Comparison of ENCODE assay signal across 8 cellular contexts in genomic region chr4:87848622-87849351, GRCh38. TPM values are rescaled to one million over a fixed set of nuclear protein-coding genes. Genes with fewer than 3 reads are reported as not detected.
DNase-seq lines count a peak whose midpoint lies in the region; ATAC-seq, FAIRE-seq and TF ChIP-seq lines count a peak whose summit lies in the region.

No MANE protein-coding gene starts in this region.

- no peaks in the 10 kb centered on the region; the same call in 1 of the 2 replicates for H3K27me3 Mint-ChIP-seq in WTC11 (ENCODE audit: low read depth)

- no peaks in the 10 kb centered on the region for H4K20me1 ChIP-seq in endothelial cell of umbilical vein (replicated peaks; ENCODE audit: control insufficient read depth, extremely low read depth, insufficient read depth, low read length)

- H3K79me2 ChIP-seq in endothelial cell of umbilical vein (ENCODE audit: control insufficient read depth, insufficient read depth, low read length), result no peaks in the 10 kb centered on the region

- H3K27me3 ChIP-seq in endothelial cell of umbilical vein (ENCODE audit: control insufficient read depth in 2 of 2, insufficient read depth in 2 of 2, low read length in 2 of 2), result no peaks in the 10 kb centered on the region

- peak; percentile 60 for FAIRE-seq in GM12891 (lab: Jason Lieb, UNC)
- FAIRE-seq in endothelial cell of umbilical vein (lab: Jason Lieb, UNC), result peak; percentile 88

- in situ Hi-C loops in ACHN (cut with HindIII; ENCODE audit: low pct_ligation_motif_present, low pct_unique_long_range_greater_than_20kb, low sequenced_read_pairs), result loop anchor here (25.0 kb wide), 1 partner anchor 311 kb away; the partner anchor contains the start of gene SPARCL1

- peak overlapping the region; percentile 19 for H3K4me2 ChIP-seq in endothelial cell of umbilical vein (ENCODE audit: insufficient read depth, low read length)

- ATAC-seq in HG02840 (IDR thresholded peaks at IDR 0.05; ENCODE audit: low FRiP score, unreplicated experiment) (peak; percentile 87), WTC11 (peak; percentile 89)

- peak overlapping the region; percentile 68 for H2AFZ ChIP-seq in endothelial cell of umbilical vein (ENCODE audit: low read depth, low read length)

- H3K4me3 Mint-ChIP-seq in WTC11, result peak overlapping the region; percentile 59

- H3K4me1 Mint-ChIP-seq in WTC11, result peaks cover 31% of the 10 kb centered on the region

- TF ChIP-seq CTCF in WTC11 (IDR thresholded peaks at IDR 0.05) (peak; percentile 56), endothelial cell of umbilical vein (IDR thresholded peaks at IDR 0.05; ENCODE audit: extremely low read depth in 1 of 2, insufficient read depth in 1 of 2, low read depth in 1 of 2, low read length in 2 of 2) (peak; percentile 49 to 66)

- POLR2A ChIA-PET in WTC11 (lab: Charles Lee), result no interaction called here
- POLR2A ChIA-PET in endothelial cell of umbilical vein (lab: Charles Lee), result interaction anchor here (0.7 kb wide), 1 partner anchor 169 kb away, joined by 3 read pairs; no protein-coding TSS in a partner anchor

- H3K9me1 ChIP-seq in endothelial cell of umbilical vein (replicated peaks; ENCODE audit: control insufficient read depth, extremely low read depth, insufficient read depth, low read length), result no peaks in the 10 kb centered on the region

- no peak for TF ChIP-seq POLR2A in GM12891 (IDR thresholded peaks at IDR 0.05; ENCODE audit: low read depth, low read length)
- no peak for TF ChIP-seq POLR2A in endothelial cell of umbilical vein (IDR thresholded peaks at IDR 0.05; ENCODE audit: low read depth, low read length)

- H3K4me1 ChIP-seq in endothelial cell of umbilical vein (ENCODE audit: control insufficient read depth, extremely low read depth, insufficient read depth, low read length), result peaks cover 6% of the 10 kb centered on the region

- no peak overlapping the region for H3K4me3 ChIP-seq in endothelial cell of umbilical vein (replicated peaks in 1 of 3; ENCODE audit: insufficient read depth in 1 of 3, low read depth in 1 of 3, low read length in 3 of 3)

- no TSS peak for BruUV-seq in endothelial cell of umbilical vein (replicated peaks; lab: Mats Ljungman, UMichigan)

- H3K27ac ChIP-seq in endothelial cell of umbilical vein (ENCODE audit: insufficient read depth, low read depth, low read length) (no peak overlapping the region), temporal lobe (ENCODE audit: low read depth, low read length) (peak overlapping the region; percentile 79)

- H3K36me3 Mint-ChIP-seq in WTC11, result no peaks in the 10 kb centered on the region

- peak; percentile 59 for DNase-seq in ACHN
- DNase-seq in GM12891 (ENCODE audit: insufficient read length, low spot score), result peak; percentile 16
- DNase-seq in NCI-H2029 (lab: John Stamatoyannopoulos, UW), result peak; percentile 39
- peak; percentile 42 for DNase-seq in WTC11 (ENCODE audit: low spot score)
- DNase-seq in endothelial cell of umbilical vein (ENCODE audit: low read depth, low spot score), result peak; percentile 55
- DNase-seq in midbrain (lab: John Stamatoyannopoulos, UW), result peak; percentile 75

- H3K27ac Mint-ChIP-seq in WTC11, result no peak overlapping the region

- no peaks in the 10 kb centered on the region for H3K36me3 ChIP-seq in endothelial cell of umbilical vein (ENCODE audit: control insufficient read depth in 2 of 2, extremely low read depth in 1 of 2, insufficient read depth in 2 of 2, low read length in 2 of 2)

- H3K9me3 ChIP-seq in endothelial cell of umbilical vein (replicated peaks; ENCODE audit: control insufficient read depth, insufficient read depth, low read length), result no peaks in the 10 kb centered on the region

- intact Hi-C loops in endothelial cell of umbilical vein (cut with micrococcal nuclease), result loop anchor here (1.0 to 5.0 kb wide), 3 partner anchors 169 to 491 kb away; no protein-coding TSS in a partner anchor

- dilution Hi-C loops in endothelial cell of umbilical vein (cut with MboI; ENCODE audit: extremely low pct_ligation_motif_present, low sequenced_read_pairs), result no loop called here

- CTCF ChIA-PET in WTC11 (lab: Charles Lee) (interaction anchor here (0.6 to 2.4 kb wide), 46 partner anchors 8 to 698 kb away, joined by 3 to 39 read pairs (median 4); partner anchors contain the start of genes HSD17B11 and SPP1), endothelial cell of umbilical vein (lab: Charles Lee) (interaction anchor here (0.6 to 12.0 kb wide), 30 partner anchors 10 to 699 kb away, joined by 3 to 412 read pairs (median 4); partner anchors contain the start of genes HSD17B11 and SPP1)

- H3K9ac ChIP-seq in endothelial cell of umbilical vein (replicated peaks; ENCODE audit: extremely low read depth, insufficient read depth, low read length), result no peak overlapping the region

- no peaks in the 10 kb centered on the region for H3K9me3 Mint-ChIP-seq in WTC11

TF ChIP-seq in GM12891, 5 proteins besides CTCF, POLR2A, EP300 and RAD21:
- TF ChIP-seq TAF1 (IDR thresholded peaks at IDR 0.05; ENCODE audit: low read depth, low read length), result no peak
- no peak for TF ChIP-seq PAX5 (IDR thresholded peaks at IDR 0.05; ENCODE audit: insufficient read depth, low read length, severe bottlenecking)
- TF ChIP-seq POLR2AphosphoS5 (IDR thresholded peaks at IDR 0.05; ENCODE audit: low read depth, low read length), result no peak
- no peak for TF ChIP-seq POU2F2 (IDR thresholded peaks at IDR 0.05; ENCODE audit: low read depth, low read length)
- no peak for TF ChIP-seq SPI1 (IDR thresholded peaks at IDR 0.05; ENCODE audit: low read depth, low read length)

TF ChIP-seq in WTC11, 78 proteins besides CTCF, POLR2A, EP300 and RAD21 (continues in another document):
- TF ChIP-seq KAT7 (CRISPR knock-in tag; IDR thresholded peaks at IDR 0.05; ENCODE audit: borderline replicate concordance), result no peak

TF ChIP-seq in endothelial cell of umbilical vein, 7 proteins besides CTCF, POLR2A, EP300 and RAD21:
- TF ChIP-seq, protein P1, sequence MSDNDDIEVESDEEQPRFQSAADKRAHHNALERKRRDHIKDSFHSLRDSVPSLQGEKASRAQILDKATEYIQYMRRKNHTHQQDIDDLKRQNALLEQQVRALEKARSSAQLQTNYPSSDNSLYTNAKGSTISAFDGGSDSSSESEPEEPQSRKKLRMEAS (IDR thresholded peaks at IDR 0.05; ENCODE audit: insufficient read depth, insufficient read length), result no peak
- no peak for TF ChIP-seq POLR2AphosphoS5 (IDR thresholded peaks at IDR 0.05; ENCODE audit: insufficient read depth, low read depth, low read length)
- TF ChIP-seq JUN (IDR thresholded peaks at IDR 0.05; ENCODE audit: borderline replicate concordance, insufficient read depth, insufficient read length, low read depth), result no peak
- TF ChIP-seq GATA2 (IDR thresholded peaks at IDR 0.05; ENCODE audit: insufficient read depth, insufficient read length, low read depth, low read length), result no peak
- no peak for TF ChIP-seq EZH2 (IDR thresholded peaks at IDR 0.05; ENCODE audit: borderline replicate concordance, low read depth, low read length, severe bottlenecking)
- no peak for TF ChIP-seq FOS (IDR thresholded peaks at IDR 0.05; ENCODE audit: borderline replicate concordance, insufficient read depth, low read length)

RNA-seq across cellular contexts. Expression of gene MEPE, which starts 16.0 kb away (rescaled TPM):
- polyA plus RNA-seq in GM12891 (2012; ENCODE audit: low read depth, missing spikeins), result not detected
- total RNA-seq in WTC11 (2021) (not detected in 3 replicates), endothelial cell of umbilical vein (not detected in 2 replicates), temporal lobe (0.49 TPM)
- not detected in 2 replicates for polyA plus RNA-seq in endothelial cell of umbilical vein
- polyA plus RNA-seq in endothelial cell of umbilical vein (2011; cell fraction: cytosol; rRNA removed), result not detected in 2 replicates
- not detected in 2 replicates for polyA plus RNA-seq in endothelial cell of umbilical vein (2011; cell fraction: nucleus; rRNA removed)
- polyA plus RNA-seq in endothelial cell of umbilical vein (2012), result not detected in 2 replicates
- polyA minus RNA-seq in endothelial cell of umbilical vein, result not detected in 2 replicates
- polyA minus RNA-seq in endothelial cell of umbilical vein (2011; cell fraction: cytosol; rRNA and poly(A)+ RNA removed), result not detected
- polyA minus RNA-seq in endothelial cell of umbilical vein (2011; cell fraction: nucleus; rRNA and poly(A)+ RNA removed), result not detected in 2 replicates

RNA-seq across cellular contexts. Expression of gene IBSP, which starts 49.4 kb away (rescaled TPM):
- 0.08 TPM for polyA plus RNA-seq in GM12891 (2012; ENCODE audit: low read depth, missing spikeins)
- not detected in 3 replicates for total RNA-seq in WTC11 (2021)
- total RNA-seq in endothelial cell of umbilical vein, result not detected in 2 replicates
- polyA plus RNA-seq in endothelial cell of umbilical vein, result not detected in 2 replicates
- not detected in 2 replicates for polyA plus RNA-seq in endothelial cell of umbilical vein (2011; cell fraction: cytosol; rRNA removed)
- not detected in 2 replicates for polyA plus RNA-seq in endothelial cell of umbilical vein (2011; cell fraction: nucleus; rRNA removed)
- polyA plus RNA-seq in endothelial cell of umbilical vein (2012), result not detected in 2 replicates
- not detected in 2 replicates for polyA minus RNA-seq in endothelial cell of umbilical vein
- not detected for polyA minus RNA-seq in endothelial cell of umbilical vein (2011; cell fraction: cytosol; rRNA and poly(A)+ RNA removed)
- polyA minus RNA-seq in endothelial cell of umbilical vein (2011; cell fraction: nucleus; rRNA and poly(A)+ RNA removed), result not detected in 2 replicates
- total RNA-seq in temporal lobe, result under 0.01 TPM

Comparison
In these comparisons a context has a peak if more than half of its experiments do, and no peak if none do; other contexts are left out.
1. DNase-seq: peak in every context shown above with its lines; median percentile 75 in midbrain; 59 in ACHN; 55 in endothelial cell of umbilical vein; 42 in WTC11; 39 in NCI-H2029; 16 in GM12891.